In the genomic region with DNA sequence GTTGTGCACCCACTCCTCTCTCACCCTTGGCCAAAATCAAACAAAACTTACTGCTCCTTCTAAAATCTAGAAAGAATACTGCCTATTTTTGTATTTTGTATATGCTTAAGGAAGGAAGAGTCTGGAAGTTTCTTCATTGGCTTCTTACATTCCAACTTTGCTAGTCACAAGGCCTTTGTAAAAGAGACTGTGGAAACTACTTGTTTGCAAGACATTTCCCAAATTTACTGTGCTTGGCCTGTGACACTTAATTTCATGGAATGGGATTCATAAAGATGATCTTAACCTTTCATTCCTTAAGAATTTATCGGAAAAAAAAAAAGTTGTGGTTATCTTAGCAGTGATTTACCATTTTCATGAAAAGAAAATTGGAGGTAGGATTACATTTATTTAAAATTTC, we compare ENCODE assay signal across 16 cellular contexts.
DNase-seq lines count a peak whose midpoint lies in the region; FAIRE-seq and TF ChIP-seq lines count a peak whose summit lies in the region.
"Had no signal": no experiment of that assay in that cellular context is flagged by ENCODE, and none has a peak within 500 bp of the region (broad histone marks: within the 10 kb centered on the region; RNA-seq: fewer than 3 reads in every experiment).

No MANE protein-coding gene starts in this region.

- peak; percentile 10 for DNase-seq in AG20443 (ENCODE audit: low spot score)
- DNase-seq in HCEC 1CT, result peak; percentile 44
- DNase-seq in dedifferentiated amniotic fluid mesenchymal stem cell (ENCODE audit: extremely low spot score), result peak; percentile 24
- peak; percentile 5 for DNase-seq in foreskin melanocyte
- DNase-seq in Ammon's horn (ENCODE audit: low spot score), result no peak
- DNase-seq in NCI-H345 treated with DMSO at 0.1 percent for 48 hours (lab: John Stamatoyannopoulos, UW; ENCODE audit: unreplicated experiment), result no peak
- no peak for DNase-seq in frontal cortex (ENCODE audit: low spot score in 2 of 2)
- DNase-seq in GM20000 (ENCODE audit: low spot score), result no peak
- DNase-seq: ACHN; activated CD8-positive, alpha-beta T cell treated with anti-CD3 and anti-CD28 coated beads for 36 hours; NCI-H1105 treated with DMSO at 0.1 percent for 48 hours; NCI-H2081; NCI-H226; NCI-H774; spleen; stimulated activated CD4-positive, alpha-beta T cell treated with anti-CD3 and anti-CD28 coated beads, Interleukin-2, amount 100 ng/mL, for 48 hours had no signal

- TF ChIP-seq CTCF in GM20000 (IDR thresholded peaks at IDR 0.05; ENCODE audit: extremely low read depth, missing control alignments), result no peak

- no peak for FAIRE-seq in frontal cortex (lab: Jason Lieb, UNC)

Comparison
In these comparisons a context has a peak if more than half of its experiments do, and no peak if none do; other contexts are left out.
1. DNase-seq: peak in AG20443 (single experiment), HCEC 1CT (single experiment), dedifferentiated amniotic fluid mesenchymal stem cell (single experiment) and foreskin melanocyte (single experiment); none in Ammon's horn (single experiment), NCI-H345 treated with DMSO at 0.1 percent for 48 hours (single experiment), frontal cortex (0 of 2) and GM20000 (single experiment).